ENCODE assay signal across 8 cellular contexts in the genomic region with DNA sequence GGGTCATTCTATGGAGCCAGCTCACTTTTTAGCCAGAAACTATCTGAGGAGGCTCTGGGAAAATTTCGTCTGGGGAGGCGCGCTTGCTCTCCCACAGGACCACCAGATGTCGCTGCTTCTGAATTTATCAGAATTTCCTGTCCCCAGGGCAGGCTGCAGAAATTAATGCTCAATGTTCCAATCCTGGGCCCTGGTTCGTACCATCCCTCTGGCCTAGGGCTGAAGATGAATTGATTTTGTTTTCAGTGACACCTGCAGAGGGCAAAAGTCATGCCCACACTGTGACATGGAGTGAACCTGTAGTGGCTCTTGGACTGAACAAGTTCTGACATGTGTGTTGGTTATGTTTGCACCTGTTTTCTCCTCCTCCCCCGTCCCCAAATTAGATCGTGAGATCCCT.
DNase-seq lines count a peak whose midpoint lies in the region; ATAC-seq, FAIRE-seq and TF ChIP-seq lines count a peak whose summit lies in the region.

No MANE protein-coding gene starts in this region.

- peaks cover 23% of the 10 kb centered on the region for H3K27me3 Mint-ChIP-seq in CD4-positive, CD25-positive, alpha-beta regulatory T cell
- peaks cover 3% of the 10 kb centered on the region for H3K27me3 Mint-ChIP-seq in activated T-helper 1 cell treated with anti-CD3 and anti-CD28 coated beads, Interleukin-12 subunit alpha, Interleukin-12 subunit beta, Interleukin-2, Interleukin-4 antibody, amounts not matched to agents 30 ng/mL and 10 ng/mL and 1 ng/mL, durations not matched to agents 14 hours and 24 hours and 36 hours (ENCODE audit: insufficient read depth)
- H3K27me3 Mint-ChIP-seq in progenitor cell of endocrine pancreas: no peaks in the 10 kb centered on the region

- H3K27me3 ChIP-seq in CD4-positive, CD25-positive, alpha-beta regulatory T cell (ENCODE audit: control insufficient read depth, insufficient read depth, low read length): no peaks in the 10 kb centered on the region
- H3K27me3 ChIP-seq in H7 (ENCODE audit: control insufficient read depth, insufficient read depth, low read length): no peaks in the 10 kb centered on the region
- H3K27me3 ChIP-seq in PC-9 (ENCODE audit: insufficient read depth, low read depth): peaks cover 26% of the 10 kb centered on the region; the same call in 1 of the 2 replicates

- no peaks in the 10 kb centered on the region for H4K20me1 ChIP-seq in PC-9 (ENCODE audit: insufficient read depth)

- H3K4me1 Mint-ChIP-seq in CD4-positive, CD25-positive, alpha-beta regulatory T cell: no peaks in the 10 kb centered on the region
- H3K4me1 Mint-ChIP-seq in activated T-helper 1 cell treated with anti-CD3 and anti-CD28 coated beads, Interleukin-12 subunit alpha, Interleukin-12 subunit beta, Interleukin-2, Interleukin-4 antibody, amounts not matched to agents 30 ng/mL and 10 ng/mL and 1 ng/mL, durations not matched to agents 14 hours and 24 hours and 36 hours (ENCODE audit: low read depth): no peaks in the 10 kb centered on the region
- peaks cover 7% of the 10 kb centered on the region for H3K4me1 Mint-ChIP-seq in progenitor cell of endocrine pancreas (ENCODE audit: low read depth)

- CTCF ChIA-PET in PC-9 (lab: Charles Lee): no interaction called here

- H3K4me3 Mint-ChIP-seq in CD4-positive, CD25-positive, alpha-beta regulatory T cell: no peak overlapping the region
- no peak overlapping the region for H3K4me3 Mint-ChIP-seq in activated T-helper 1 cell treated with anti-CD3 and anti-CD28 coated beads, Interleukin-12 subunit alpha, Interleukin-12 subunit beta, Interleukin-2, Interleukin-4 antibody, amounts not matched to agents 30 ng/mL and 10 ng/mL and 1 ng/mL, durations not matched to agents 14 hours and 24 hours and 36 hours
- no peak overlapping the region for H3K4me3 Mint-ChIP-seq in progenitor cell of endocrine pancreas (ENCODE audit: low read depth)

- POLR2A ChIA-PET in PC-9 (lab: Charles Lee; ENCODE audit: unreplicated experiment): no interaction called here

- peak; percentile 15 to 46 (median 41) for DNase-seq in CD4-positive, CD25-positive, alpha-beta regulatory T cell
- DNase-seq in H7 (peak; percentile 63), PC-9 (peak in 1 of 2 experiments; percentile 19), frontal cortex (ENCODE audit: low spot score in 2 of 2) (peak; percentile 31 to 44), progenitor cell of endocrine pancreas (ENCODE audit: low spot score, unreplicated experiment) (peak; percentile 32)
- DNase-seq in activated T-helper 1 cell treated with anti-CD3 and anti-CD28 coated beads, Interleukin-12 subunit alpha, Interleukin-12 subunit beta, Interleukin-2, Interleukin-4 antibody, amounts not matched to agents 30 ng/mL and 10 ng/mL and 1 ng/mL, durations not matched to agents 14 hours and 24 hours and 36 hours (ENCODE audit: low spot score): peak; percentile 11

- no peak overlapping the region for H3K4me3 ChIP-seq in CD4-positive, CD25-positive, alpha-beta regulatory T cell (ENCODE audit: low read depth, low read length)
- H3K4me3 ChIP-seq in H7 (ENCODE audit: insufficient read depth, low read depth, low read length) (no peak overlapping the region), PC-9 (no peak overlapping the region)

- intact Hi-C loops in PC-9 (cut with micrococcal nuclease; ENCODE audit: unreplicated experiment): no loop called here
- intact Hi-C loops in activated T-helper 1 cell treated with anti-CD3 and anti-CD28 coated beads, Interleukin-12 subunit alpha, Interleukin-12 subunit beta, Interleukin-2, Interleukin-4 antibody, amounts not matched to agents 30 ng/mL and 10 ng/mL and 1 ng/mL, durations not matched to agents 14 hours and 24 hours and 36 hours (cut with micrococcal nuclease): loop anchor here (10.0 kb wide), 1 partner anchor 373 kb away; no protein-coding TSS in a partner anchor

- H3K27ac ChIP-seq in CD4-positive, CD25-positive, alpha-beta regulatory T cell (ENCODE audit: insufficient read depth, low read length, poor library complexity, severe bottlenecking): no peak overlapping the region
- H3K27ac ChIP-seq in PC-9: no peak overlapping the region

- no peaks in the 10 kb centered on the region for H3K9me3 ChIP-seq in CD4-positive, CD25-positive, alpha-beta regulatory T cell (ENCODE audit: control insufficient read depth in 2 of 2, low read length in 2 of 2)
- no peaks in the 10 kb centered on the region for H3K9me3 ChIP-seq in PC-9 (ENCODE audit: insufficient read depth, low read depth)

- no TSS peak for BruUV-seq in PC-9 (replicated peaks; lab: Mats Ljungman, UMichigan)

- ATAC-seq in CD4-positive, CD25-positive, alpha-beta regulatory T cell (ENCODE audit: low read depth in 2 of 2): no peak
- ATAC-seq in HG03571 (IDR thresholded peaks at IDR 0.05; ENCODE audit: unreplicated experiment): no peak
- ATAC-seq in HG02970 (IDR thresholded peaks at IDR 0.05; ENCODE audit: low FRiP score, unreplicated experiment): no peak

- peak; percentile 69 for TF ChIP-seq CTCF in PC-9 (conservative IDR thresholded peaks at IDR 0.05)
- TF ChIP-seq CTCF in progenitor cell of endocrine pancreas (IDR thresholded peaks at IDR 0.05; ENCODE audit: unreplicated experiment): peak; percentile 85

- no peak overlapping the region for H3K4me2 ChIP-seq in PC-9

- H3F3A ChIP-seq in PC-9 (ENCODE audit: insufficient read depth, low read depth): no peaks in the 10 kb centered on the region

- no peaks in the 10 kb centered on the region for H3K36me3 Mint-ChIP-seq in CD4-positive, CD25-positive, alpha-beta regulatory T cell
- H3K36me3 Mint-ChIP-seq in activated T-helper 1 cell treated with anti-CD3 and anti-CD28 coated beads, Interleukin-12 subunit alpha, Interleukin-12 subunit beta, Interleukin-2, Interleukin-4 antibody, amounts not matched to agents 30 ng/mL and 10 ng/mL and 1 ng/mL, durations not matched to agents 14 hours and 24 hours and 36 hours (ENCODE audit: low read depth): no peaks in the 10 kb centered on the region
- H3K36me3 Mint-ChIP-seq in progenitor cell of endocrine pancreas (ENCODE audit: insufficient read depth): no peaks in the 10 kb centered on the region

- no peaks in the 10 kb centered on the region for H3K79me2 ChIP-seq in PC-9 (ENCODE audit: low read depth)

- no peak overlapping the region for H3K27ac Mint-ChIP-seq in CD4-positive, CD25-positive, alpha-beta regulatory T cell
- no peak overlapping the region for H3K27ac Mint-ChIP-seq in activated T-helper 1 cell treated with anti-CD3 and anti-CD28 coated beads, Interleukin-12 subunit alpha, Interleukin-12 subunit beta, Interleukin-2, Interleukin-4 antibody, amounts not matched to agents 30 ng/mL and 10 ng/mL and 1 ng/mL, durations not matched to agents 14 hours and 24 hours and 36 hours
- H3K27ac Mint-ChIP-seq in progenitor cell of endocrine pancreas: no peak overlapping the region

- no peak for FAIRE-seq in frontal cortex (lab: Jason Lieb, UNC)

- no peaks in the 10 kb centered on the region for H3K4me1 ChIP-seq in CD4-positive, CD25-positive, alpha-beta regulatory T cell (ENCODE audit: control insufficient read depth, insufficient read depth, low read length, poor library complexity, severe bottlenecking)
- no peaks in the 10 kb centered on the region for H3K4me1 ChIP-seq in PC-9 (replicated peaks; ENCODE audit: insufficient read depth)

- H3K36me3 ChIP-seq in CD4-positive, CD25-positive, alpha-beta regulatory T cell (ENCODE audit: control insufficient read depth, insufficient read depth, low read length): no peaks in the 10 kb centered on the region
- H3K36me3 ChIP-seq in H7 (replicated peaks; ENCODE audit: control insufficient read depth, insufficient read depth, low read length) (no peaks in the 10 kb centered on the region), PC-9 (ENCODE audit: low read depth) (no peaks in the 10 kb centered on the region)

- no peak overlapping the region for H2AFZ ChIP-seq in PC-9

- peaks cover 0 to 2% (median 0%) of the 10 kb centered on the region in 7 donors for H3K9me3 Mint-ChIP-seq in CD4-positive, CD25-positive, alpha-beta regulatory T cell
- H3K9me3 Mint-ChIP-seq in activated T-helper 1 cell treated with anti-CD3 and anti-CD28 coated beads, Interleukin-12 subunit alpha, Interleukin-12 subunit beta, Interleukin-2, Interleukin-4 antibody, amounts not matched to agents 30 ng/mL and 10 ng/mL and 1 ng/mL, durations not matched to agents 14 hours and 24 hours and 36 hours: no peaks in the 10 kb centered on the region
- H3K9me3 Mint-ChIP-seq in progenitor cell of endocrine pancreas (ENCODE audit: low read depth): no peaks in the 10 kb centered on the region

- no peaks in the 10 kb centered on the region for H3K9me2 ChIP-seq in PC-9 (ENCODE audit: insufficient read depth)
